ENCODE assay signal across 8 cellular contexts in the genomic region with DNA sequence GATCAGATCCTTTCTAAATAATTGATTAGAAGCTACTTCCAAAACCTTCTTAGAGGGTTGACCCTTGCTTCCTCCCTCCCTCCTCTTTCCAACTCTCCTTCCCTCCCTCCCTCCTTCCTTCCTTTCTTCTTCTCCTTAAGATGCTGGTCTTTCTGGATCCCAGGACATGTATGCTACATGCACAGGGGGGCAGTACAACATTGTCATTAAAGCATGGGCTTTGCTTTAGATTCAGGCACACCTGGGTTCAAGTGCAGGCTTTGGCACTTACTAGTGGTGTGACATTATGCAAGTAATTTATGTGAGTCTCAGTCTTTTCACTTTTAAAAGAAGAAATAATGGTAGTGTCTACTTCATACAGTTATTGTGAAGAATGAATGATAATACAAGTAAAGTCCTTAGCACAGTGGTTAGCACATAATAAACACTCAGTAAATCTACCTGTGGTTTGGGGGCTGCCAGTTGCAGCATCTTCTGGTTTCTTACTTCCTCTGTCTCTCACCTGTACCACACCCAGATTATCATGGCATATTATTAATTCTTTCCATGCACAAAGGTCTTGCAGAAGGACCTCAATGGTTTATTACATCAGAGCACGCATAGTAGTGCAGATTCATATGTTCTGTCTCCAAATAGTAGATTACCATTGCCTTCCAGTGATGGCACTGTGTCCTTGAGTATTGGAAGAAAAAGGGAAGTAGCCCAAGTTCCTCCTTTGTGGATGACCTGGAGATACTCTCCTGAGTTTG.
A peak's percentile ranks its signal among the peaks of the same experiment; 100 is the strongest.
DNase-seq lines count a peak whose midpoint lies in the region; ATAC-seq and TF ChIP-seq lines count a peak whose summit lies in the region.

No MANE protein-coding gene starts in this region.

- H3K36me3 ChIP-seq in Panc1 (ENCODE audit: control insufficient read depth, insufficient read depth, low read length): peaks cover 2% of the 10 kb centered on the region; the same call in 1 of the 2 replicates

- POLR2A ChIA-PET in Panc1 (lab: Charles Lee): no interaction called here

- no peaks in the 10 kb centered on the region for H3K9me3 ChIP-seq in Panc1 (ENCODE audit: control insufficient read depth, insufficient read depth, low read depth, low read length)

- H3K27ac ChIP-seq in C4-2B (no peak overlapping the region), Panc1 (ENCODE audit: low read length) (no peak overlapping the region)

- TF ChIP-seq CTCF in C4-2B (conservative IDR thresholded peaks at IDR 0.05) (peak; percentile 14; the same call in 1 of the 2 replicates), GM12875 (IDR thresholded peaks at IDR 0.05; ENCODE audit: borderline replicate concordance, insufficient read depth, low read depth, low read length) (0 out of 2 replicates have a peak, but pooled peaks have one; percentile 13), Panc1 (IDR thresholded peaks at IDR 0.05) (peak; percentile 15), fibroblast of villous mesenchyme (IDR thresholded peaks at IDR 0.05; ENCODE audit: insufficient read depth, low read depth, low read length) (peak; percentile 55)

- BruUV-seq in Panc1 (replicated peaks; lab: Mats Ljungman, UMichigan): no TSS peak

- H3K4me1 ChIP-seq in Panc1 (ENCODE audit: control insufficient read depth, insufficient read depth, low read length): no peaks in the 10 kb centered on the region

- H3K4me3 ChIP-seq in GM12875 (ENCODE audit: low read depth, low read length): no peak overlapping the region
- no peak overlapping the region for H3K4me3 ChIP-seq in Panc1 (ENCODE audit: low read depth in 2 of 2, low read length in 2 of 2)
- no peak overlapping the region for H3K4me3 ChIP-seq in fibroblast of villous mesenchyme (ENCODE audit: low read depth, low read length)

- no peaks in the 10 kb centered on the region for H3K27me3 ChIP-seq in Panc1 (ENCODE audit: control insufficient read depth, insufficient read depth, low read length)

- in situ Hi-C loops in Panc1 (cut with HindIII; ENCODE audit: low pct_unique_long_range_greater_than_20kb, low sequenced_read_pairs): no loop called here

- DNase-seq in Panc1 (ENCODE audit: low read depth, low spot score) (no peak), fibroblast of villous mesenchyme (ENCODE audit: low read depth) (peak; percentile 50), occipital lobe (lab: John Stamatoyannopoulos, UW) (no peak)
- no peak for DNase-seq in stimulated activated CD4-positive, alpha-beta T cell treated with anti-CD3 and anti-CD28 coated beads, Interleukin-12 subunit alpha, Interleukin-12 subunit beta, amount 100 ng/mL, for 4 hours

- no peak for ATAC-seq in Panc1
- ATAC-seq in HG03196 (IDR thresholded peaks at IDR 0.05; ENCODE audit: unreplicated experiment): no peak
- no peak for ATAC-seq in GM18511 (IDR thresholded peaks at IDR 0.05; ENCODE audit: unreplicated experiment)

- intact Hi-C loops in Panc1 (cut with micrococcal nuclease; ENCODE audit: unreplicated experiment): loop anchor here (5.0 kb wide), 1 partner anchor 903 kb away; no protein-coding TSS in a partner anchor

- CTCF ChIA-PET in Panc1 (lab: Charles Lee): interaction anchor here (0.7 kb wide), 1 partner anchor 1599 kb away, joined by 8 read pairs; no protein-coding TSS in a partner anchor
